8 cellular contexts compared by ENCODE assay signal in genomic region chr3:105798381-105798934, GRCh38.
DNase-seq lines count a peak whose midpoint lies in the region; ATAC-seq, FAIRE-seq and TF ChIP-seq lines count a peak whose summit lies in the region.

No MANE protein-coding gene starts in this region.

- peaks cover 40 to 98% (median 87%) of the 10 kb centered on the region in 7 donors for H3K4me1 Mint-ChIP-seq in naive thymus-derived CD4-positive, alpha-beta T cell

- TF ChIP-seq CTCF in OCI-LY1 (IDR thresholded peaks at IDR 0.05; ENCODE audit: low read length) = no peak

- H3K9me2 ChIP-seq in OCI-LY1 (ENCODE audit: low read depth, low read length) = no peaks in the 10 kb centered on the region

- POLR2A ChIA-PET in naive thymus-derived CD4-positive, alpha-beta T cell (lab: Charles Lee) = interaction anchor here (0.6 to 1.2 kb wide), 4 partner anchors 9 to 554 kb away, joined by 3 to 5 read pairs (median 3); no protein-coding TSS in a partner anchor

- intact Hi-C loops in naive thymus-derived CD4-positive, alpha-beta T cell (cut with micrococcal nuclease) = loop anchor here in 1 of 2 donors (1.0 to 5.0 kb wide), 2 partner anchors 8 to 34 kb away; no protein-coding TSS in a partner anchor

- CTCF ChIA-PET in naive thymus-derived CD4-positive, alpha-beta T cell (lab: Charles Lee) = interaction anchor here (0.5 kb wide), 1 partner anchor 16 kb away, joined by 4 read pairs; no protein-coding TSS in a partner anchor

- peaks cover 1% of the 10 kb centered on the region; the same call in 1 of the 2 replicates for H3F3A ChIP-seq in OCI-LY1 (ENCODE audit: insufficient read depth, low read length)

- H3K27ac ChIP-seq in OCI-LY1 (ENCODE audit: low read depth, low read length, poor library complexity, severe bottlenecking) = peak overlapping the region; percentile 93
- no peak overlapping the region for H3K27ac ChIP-seq in naive thymus-derived CD4-positive, alpha-beta T cell (ENCODE audit: low read depth, low read length)
- no peak overlapping the region for H3K27ac ChIP-seq in effector memory CD4-positive, alpha-beta T cell (ENCODE audit: insufficient read depth, low read length, poor library complexity, severe bottlenecking)
- H3K27ac ChIP-seq in SJCRH30 = no peak overlapping the region

- peak overlapping the region in 9 of 10 donors; percentile 2 to 66 (median 49) for H3K4me3 Mint-ChIP-seq in naive thymus-derived CD4-positive, alpha-beta T cell

- H3K9me3 ChIP-seq in OCI-LY1 (ENCODE audit: low read length) = peaks cover 3% of the 10 kb centered on the region; the same call in 1 of the 2 replicates
- no peaks in the 10 kb centered on the region for H3K9me3 ChIP-seq in naive thymus-derived CD4-positive, alpha-beta T cell (ENCODE audit: control insufficient read depth in 2 of 3, low read length in 3 of 3)
- H3K9me3 ChIP-seq in effector memory CD4-positive, alpha-beta T cell (ENCODE audit: control insufficient read depth, low read length) = no peaks in the 10 kb centered on the region
- no peaks in the 10 kb centered on the region for H3K9me3 ChIP-seq in SJCRH30 (replicated peaks)

- DNase-seq in naive thymus-derived CD4-positive, alpha-beta T cell = peak in 5 of 9 donors; percentile 11 to 42 (median 25)
- DNase-seq in effector memory CD4-positive, alpha-beta T cell = no peak
- no peak for DNase-seq in urothelium cell line (ENCODE audit: low spot score)
- no peak for DNase-seq in DMS114 treated with DMSO at 0.1 percent for 48 hours (lab: John Stamatoyannopoulos, UW; ENCODE audit: unreplicated experiment)
- no peak for DNase-seq in SJCRH30

- no peaks in the 10 kb centered on the region for H3K27me3 Mint-ChIP-seq in naive thymus-derived CD4-positive, alpha-beta T cell

- H2AFZ ChIP-seq in OCI-LY1 (ENCODE audit: low read length) = no peak overlapping the region

- peak overlapping the region; percentile 5 to 69 (median 48) for H3K27ac Mint-ChIP-seq in naive thymus-derived CD4-positive, alpha-beta T cell

- peak overlapping the region; percentile 58 for H3K4me3 ChIP-seq in OCI-LY1 (ENCODE audit: low read depth, low read length, poor library complexity, severe bottlenecking)
- no peak overlapping the region for H3K4me3 ChIP-seq in naive thymus-derived CD4-positive, alpha-beta T cell (ENCODE audit: low read length)
- no peak overlapping the region for H3K4me3 ChIP-seq in effector memory CD4-positive, alpha-beta T cell (ENCODE audit: insufficient read depth, low read depth, low read length, poor library complexity, severe bottlenecking)
- H3K4me3 ChIP-seq in SJCRH30 = no peak overlapping the region

- no peak for FAIRE-seq in urothelium cell line (lab: Jason Lieb, UNC)

- peaks cover 15% of the 10 kb centered on the region for H3K36me3 ChIP-seq in OCI-LY1 (ENCODE audit: insufficient read depth, low read length)
- H3K36me3 ChIP-seq in naive thymus-derived CD4-positive, alpha-beta T cell (ENCODE audit: control insufficient read depth in 2 of 3, insufficient read depth in 3 of 3, low read length in 3 of 3) = no peaks in the 10 kb centered on the region
- H3K36me3 ChIP-seq in effector memory CD4-positive, alpha-beta T cell (ENCODE audit: control insufficient read depth, insufficient read depth, low read length) = no peaks in the 10 kb centered on the region
- H3K36me3 ChIP-seq in SJCRH30 = no peaks in the 10 kb centered on the region

- H3K9me3 Mint-ChIP-seq in naive thymus-derived CD4-positive, alpha-beta T cell = peaks cover 0 to 2% (median 0%) of the 10 kb centered on the region in 11 donors

- peak; percentile 89 for ATAC-seq in GM18909 (IDR thresholded peaks at IDR 0.05; ENCODE audit: poor library complexity, unreplicated experiment)
- peak; percentile 82 for ATAC-seq in HG02852 (IDR thresholded peaks at IDR 0.05; ENCODE audit: unreplicated experiment)
- peak; percentile 64 for ATAC-seq in naive thymus-derived CD4-positive, alpha-beta T cell

- H3K36me3 Mint-ChIP-seq in naive thymus-derived CD4-positive, alpha-beta T cell = peaks cover 0 to 49% (median 9%) of the 10 kb centered on the region in 5 donors

- no peaks in the 10 kb centered on the region for H4K20me1 ChIP-seq in OCI-LY1 (ENCODE audit: insufficient read depth, low read length)

- peak overlapping the region; percentile 90 for H3K4me2 ChIP-seq in OCI-LY1 (ENCODE audit: low read length)

- H3K4me1 ChIP-seq in OCI-LY1 (ENCODE audit: insufficient read depth, low read length, severe bottlenecking) = peaks cover 65% of the 10 kb centered on the region
- peaks cover 19 to 42% of the 10 kb centered on the region in 2 donors for H3K4me1 ChIP-seq in naive thymus-derived CD4-positive, alpha-beta T cell (ENCODE audit: control insufficient read depth in 2 of 2, insufficient read depth in 2 of 2, low read length in 2 of 2)
- peaks cover 5% of the 10 kb centered on the region for H3K4me1 ChIP-seq in effector memory CD4-positive, alpha-beta T cell (ENCODE audit: control insufficient read depth, insufficient read depth, low read length, poor library complexity, severe bottlenecking)
- H3K4me1 ChIP-seq in SJCRH30 = no peaks in the 10 kb centered on the region

- peaks cover 58% of the 10 kb centered on the region for H3K79me2 ChIP-seq in OCI-LY1 (ENCODE audit: insufficient read depth, low read length)

- H3K27me3 ChIP-seq in OCI-LY1 (ENCODE audit: insufficient read depth, low read length) (no peaks in the 10 kb centered on the region), SJCRH30 (no peaks in the 10 kb centered on the region)
- H3K27me3 ChIP-seq in naive thymus-derived CD4-positive, alpha-beta T cell (ENCODE audit: control insufficient read depth in 2 of 2, insufficient read depth in 2 of 2, low read length in 2 of 2) = no peaks in the 10 kb centered on the region
- H3K27me3 ChIP-seq in effector memory CD4-positive, alpha-beta T cell (replicated peaks; ENCODE audit: control insufficient read depth, insufficient read depth, low read length, poor library complexity, severe bottlenecking) = no peaks in the 10 kb centered on the region

- peak overlapping the region; percentile 75 for H3K9ac ChIP-seq in OCI-LY1 (ENCODE audit: low read length)

Comparison
In these comparisons a context has a peak if more than half of its experiments do, and no peak if none do; other contexts are left out.
1. DNase-seq: peak in naive thymus-derived CD4-positive, alpha-beta T cell (5 of 9); none in effector memory CD4-positive, alpha-beta T cell (0 of 3), urothelium cell line (single experiment), DMS114 treated with DMSO at 0.1 percent for 48 hours (single experiment) and SJCRH30 (0 of 2).
2. Peak in every context shown above with its lines, with median percentiles within 50 percentile points of each other: ATAC-seq.